Comparison of ENCODE assay signal across 1 cellular context in genomic region chr18:50527636-50528307, GRCh38.
TF ChIP-seq lines count a peak whose summit lies in the region.

No MANE protein-coding gene starts in this region.

TF ChIP-seq in IMR-90, 13 proteins besides CTCF, POLR2A, EP300 and RAD21 (continued from another document):
- TF ChIP-seq SMC3 (IDR thresholded peaks at IDR 0.05; ENCODE audit: low read depth, low read length) (no peak), NFE2L2 (IDR thresholded peaks at IDR 0.05; ENCODE audit: low read depth, low read length) (no peak)
